Comparison of ENCODE assay signal across 12 cellular contexts in genomic region chr2:3656762-3657691, GRCh38. TPM values are rescaled to one million over a fixed set of nuclear protein-coding genes. Genes with fewer than 3 reads are reported as not detected.
DNase-seq lines count a peak whose midpoint lies in the region; TF ChIP-seq lines count a peak whose summit lies in the region.
"Had no signal": no experiment of that assay in that cellular context is flagged by ENCODE, and none has a peak within 500 bp of the region (broad histone marks: within the 10 kb centered on the region; RNA-seq: fewer than 3 reads in every experiment).

No MANE protein-coding gene starts in this region.

- H3K9me3 ChIP-seq in AG04450 (ENCODE audit: control insufficient read depth, insufficient read depth, low read length): peaks cover 12% of the 10 kb centered on the region
- peaks cover 8% of the 10 kb centered on the region for H3K9me3 ChIP-seq in adipocyte (ENCODE audit: control insufficient read depth, low read length)
- H3K9me3 ChIP-seq: pancreas had no signal

- no peak for TF ChIP-seq CTCF in AG04450 (IDR thresholded peaks at IDR 0.05; ENCODE audit: low read depth, low read length)

- H3K27me3 ChIP-seq in AG04450 (ENCODE audit: control insufficient read depth, insufficient read depth, low read length) (no peaks in the 10 kb centered on the region), H7 (ENCODE audit: control insufficient read depth, insufficient read depth, low read length) (no peaks in the 10 kb centered on the region; the same call in 1 of the 2 replicates), adipocyte (replicated peaks; ENCODE audit: control insufficient read depth, insufficient read depth, low read length) (peaks cover 10% of the 10 kb centered on the region)
- H3K27me3 ChIP-seq: pancreas had no signal

- H3K36me3 ChIP-seq in H7 (replicated peaks; ENCODE audit: control insufficient read depth, insufficient read depth, low read length) (no peaks in the 10 kb centered on the region), adipocyte (ENCODE audit: control insufficient read depth, insufficient read depth, low read length, severe bottlenecking) (no peaks in the 10 kb centered on the region)
- H3K36me3 ChIP-seq: pancreas had no signal

- H3K27ac ChIP-seq in AG04450 (ENCODE audit: low read depth, low read length): peak overlapping the region; percentile 39
- H3K27ac ChIP-seq: pancreas, VCaP had no signal

- H3K4me3 ChIP-seq in AG04450 (ENCODE audit: low read depth, low read length) (no peak overlapping the region), H7 (ENCODE audit: insufficient read depth, low read depth, low read length) (no peak overlapping the region), adipocyte (ENCODE audit: low read length) (no peak overlapping the region)
- H3K4me3 ChIP-seq: pancreas had no signal

- H3K9ac ChIP-seq in adipocyte (ENCODE audit: low read length): no peak overlapping the region

- peaks cover 11% of the 10 kb centered on the region for H3K4me1 ChIP-seq in adipocyte (ENCODE audit: control insufficient read depth, insufficient read depth, low read length)

- POLR2A ChIA-PET in AG04450 (lab: Yijun Ruan, JAX): interaction anchor here (0.6 to 2.1 kb wide), 5 partner anchors 10 to 137 kb away, joined by 3 to 9 read pairs (median 4); partner anchors contain the start of gene RNASEH1

- DNase-seq in AG04450 (ENCODE audit: low read depth, low spot score) (peak; percentile 21), H7 (peak; percentile 76), adipocyte (ENCODE audit: low read depth) (peak; percentile 68), left kidney (ENCODE audit: low read depth, low spot score) (peak; percentile 71), NCI-H1436 (lab: John Stamatoyannopoulos, UW) (no peak), NCI-H1092 treated with DMSO at 0.1 percent for 48 hours (lab: John Stamatoyannopoulos, UW) (no peak), NCI-H526 (lab: John Stamatoyannopoulos, UW) (no peak), dedifferentiated amniotic fluid mesenchymal stem cell (ENCODE audit: extremely low spot score) (no peak)
- DNase-seq: activated naive CD4-positive, alpha-beta T cell treated with Interleukin-2 at 50 U/mL for 16 hours; pancreas had no signal

- CTCF ChIA-PET in AG04450 (lab: Charles Lee): interaction anchor here (0.6 to 0.9 kb wide), 2 partner anchors 133 to 233 kb away, joined by 3 read pairs; no protein-coding TSS in a partner anchor

RNA-seq across cellular contexts. Expression of gene ALLC, which starts 1.0 kb away (rescaled TPM):
- not detected in 2 replicates for polyA plus RNA-seq in AG04450 (2011; rRNA removed)
- not detected in 2 replicates for polyA minus RNA-seq in AG04450 (2011; rRNA and poly(A)+ RNA removed)
- total RNA-seq in H7 (2014; rRNA removed; shearing (Covaris generic)): not detected in 2 replicates
- total RNA-seq: MCF 10A, pancreas had no signal

RNA-seq across cellular contexts. Expression of gene DCDC2C, which starts 46.3 kb away (rescaled TPM):
- polyA plus RNA-seq in AG04450 (2011; rRNA removed): not detected in 2 replicates
- polyA minus RNA-seq in AG04450 (2011; rRNA and poly(A)+ RNA removed): not detected in 2 replicates
- total RNA-seq in H7 (2014; rRNA removed; shearing (Covaris generic)): not detected in 2 replicates
- total RNA-seq: MCF 10A, pancreas had no signal
- polyA plus RNA-seq: pancreas had no signal

Comparison
In these comparisons a context has a peak if more than half of its experiments do, and no peak if none do; other contexts are left out.
1. DNase-seq: peak in AG04450 (single experiment), H7 (single experiment), adipocyte (single experiment) and left kidney (single experiment); none in NCI-H1436 (single experiment), NCI-H1092 treated with DMSO at 0.1 percent for 48 hours (single experiment), NCI-H526 (0 of 2) and dedifferentiated amniotic fluid mesenchymal stem cell (single experiment).